Comparison of ENCODE assay signal across 1 cellular context in genomic region chrX:125758819-125759218, GRCh38.
TF ChIP-seq lines count a peak whose summit lies in the region.

No MANE protein-coding gene starts in this region.

TF ChIP-seq in K562, 482 proteins besides CTCF, POLR2A, EP300 and RAD21 (continued from another document):
- TF ChIP-seq, protein P1, sequence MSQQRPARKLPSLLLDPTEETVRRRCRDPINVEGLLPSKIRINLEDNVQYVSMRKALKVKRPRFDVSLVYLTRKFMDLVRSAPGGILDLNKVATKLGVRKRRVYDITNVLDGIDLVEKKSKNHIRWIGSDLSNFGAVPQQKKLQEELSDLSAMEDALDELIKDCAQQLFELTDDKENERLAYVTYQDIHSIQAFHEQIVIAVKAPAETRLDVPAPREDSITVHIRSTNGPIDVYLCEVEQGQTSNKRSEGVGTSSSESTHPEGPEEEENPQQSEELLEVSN (IDR thresholded peaks at IDR 0.05; ENCODE audit: borderline replicate concordance in 1 of 2, extremely low read depth in 1 of 2, insufficient read depth in 1 of 2, insufficient read length in 1 of 2, low read depth in 1 of 2, low read length in 1 of 2, poor library complexity in 1 of 2, severe bottlenecking in 1 of 2) = no peak
- no peak for TF ChIP-seq AFF4 (CRISPR knock-in tag; IDR thresholded peaks at IDR 0.05)
- no peak for TF ChIP-seq LCOR (CRISPR knock-in tag; IDR thresholded peaks at IDR 0.05)
- no peak for TF ChIP-seq MAFF (IDR thresholded peaks at IDR 0.05; ENCODE audit: low read length)
- no peak for TF ChIP-seq KLF16 (IDR thresholded peaks at IDR 0.05)
- TF ChIP-seq ZNF518B (CRISPR knock-in tag; IDR thresholded peaks at IDR 0.05) = no peak
- TF ChIP-seq MEF2A (IDR thresholded peaks at IDR 0.05; ENCODE audit: control insufficient read depth, low read depth, low read length) = no peak
